ENCODE assay signal across 8 cellular contexts in the genomic region with DNA sequence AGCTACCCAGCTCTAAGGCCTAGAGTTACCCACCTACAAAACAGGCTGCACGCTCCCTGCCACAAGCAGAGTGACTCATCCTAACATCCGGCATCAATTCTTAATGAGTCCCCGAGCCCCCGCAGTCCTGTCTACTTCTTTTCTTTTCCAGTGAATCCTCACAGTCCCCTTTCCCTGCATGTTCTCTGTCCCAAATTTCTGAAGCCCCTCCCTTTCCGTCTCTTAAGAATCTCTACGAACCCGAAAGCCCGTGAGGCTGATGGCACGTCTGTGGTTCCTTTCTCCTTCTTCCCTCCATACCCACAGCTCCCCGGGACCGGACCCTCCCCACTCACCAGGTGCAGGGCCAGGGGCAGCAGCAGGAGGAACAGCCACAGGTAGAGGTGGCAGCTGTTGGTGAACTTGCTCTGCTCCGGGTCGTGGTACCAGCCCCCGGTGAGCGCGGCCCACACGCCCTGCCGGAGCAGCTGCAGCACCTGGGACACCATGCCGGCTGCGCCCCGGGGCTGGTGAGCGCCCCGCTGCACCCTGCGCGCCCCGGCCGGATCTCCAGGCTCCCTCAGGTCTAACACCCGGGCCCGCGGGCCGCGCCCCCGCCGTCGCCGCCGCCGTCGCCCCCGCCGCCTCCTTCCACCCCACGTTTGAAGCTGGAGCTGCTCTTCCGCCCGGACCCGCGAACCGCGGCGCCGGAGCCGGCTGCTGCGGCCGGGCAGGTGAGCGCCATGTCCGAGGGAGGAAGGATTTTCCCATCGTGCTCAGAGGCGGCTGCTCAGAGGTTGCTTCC.
DNase-seq lines count a peak whose midpoint lies in the region; ATAC-seq lines count a peak whose summit lies in the region.

A gene with protein sequence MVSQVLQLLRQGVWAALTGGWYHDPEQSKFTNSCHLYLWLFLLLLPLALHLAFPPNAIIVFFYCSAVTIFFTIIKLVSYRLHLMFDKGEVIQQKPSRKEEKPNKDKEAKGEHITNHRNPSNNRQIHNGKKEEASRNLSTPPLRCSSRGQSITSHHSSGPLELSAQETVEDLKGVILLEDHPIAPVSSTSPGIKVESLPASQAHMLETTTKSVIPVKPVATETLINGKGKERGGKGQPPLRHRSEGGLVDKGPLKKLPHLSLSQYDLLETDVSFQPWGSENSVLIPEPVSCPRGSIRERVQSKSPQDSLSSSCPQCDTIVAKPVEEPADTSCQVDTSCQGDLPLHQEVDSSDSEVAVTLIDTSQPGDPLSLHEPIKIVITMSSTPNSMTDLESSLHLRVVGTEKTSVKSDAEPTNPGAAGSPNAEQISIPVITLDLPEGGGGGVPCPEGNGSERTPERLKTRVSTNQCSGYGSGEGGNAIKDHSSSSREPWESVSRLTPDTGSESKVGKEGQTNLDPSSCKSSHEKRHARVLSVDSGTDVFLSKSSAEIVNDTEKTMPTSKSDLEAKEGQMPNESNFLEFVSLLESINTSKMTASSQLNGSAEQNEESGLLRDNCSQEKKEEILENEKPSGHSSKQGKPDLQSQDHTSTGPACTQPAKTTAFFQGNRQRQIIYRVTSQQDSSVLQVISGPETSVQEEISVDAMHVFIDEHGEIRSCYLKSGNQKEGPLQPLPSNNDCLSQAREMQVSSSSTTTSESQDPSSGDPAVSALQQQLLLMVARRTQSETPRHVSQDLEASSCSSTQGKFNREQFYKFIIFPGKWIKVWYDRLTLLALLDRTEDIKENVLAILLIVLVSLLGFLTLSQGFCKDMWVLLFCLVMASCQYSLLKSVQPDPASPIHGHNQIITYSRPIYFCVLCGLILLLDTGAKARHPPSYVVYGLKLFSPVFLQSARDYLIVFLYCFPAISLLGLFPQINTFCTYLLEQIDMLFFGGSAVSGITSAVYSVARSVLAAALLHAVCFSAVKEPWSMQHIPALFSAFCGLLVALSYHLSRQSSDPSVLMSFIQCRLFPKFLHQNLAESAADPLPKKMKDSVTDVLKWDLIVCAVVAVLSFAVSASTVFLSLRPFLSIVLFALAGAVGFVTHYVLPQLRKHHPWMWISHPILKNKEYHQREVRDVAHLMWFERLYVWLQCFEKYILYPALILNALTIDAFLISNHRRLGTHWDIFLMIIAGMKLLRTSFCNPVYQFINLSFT (N-terminal part only) (minus strand): TSS at position 735 of the 784 bp plus-strand sequence. CDS start 247 bp downstream, at position 488.

- H3K27me3 Mint-ChIP-seq in memory B cell = no peaks in the 10 kb centered on the region

- H3K36me3 Mint-ChIP-seq in memory B cell = no peaks in the 10 kb centered on the region

- H3K9me3 Mint-ChIP-seq in memory B cell = no peaks in the 10 kb centered on the region

- DNase-seq in ACHN = peak; percentile 77
- DNase-seq in NCI-H226 = peak; percentile 45
- peak; percentile 35 to 61 for DNase-seq in activated CD4-positive, alpha-beta T cell treated with anti-CD3 and anti-CD28 coated beads, Interleukin-2, amount 50 U/mL, for 24 hours (ENCODE audit: low read depth in 1 of 2, low spot score in 1 of 2)
- DNase-seq in ecto neural progenitor cell (ENCODE audit: low spot score) = peak; percentile 68
- peak; percentile 34 to 47 for DNase-seq in memory B cell (ENCODE audit: low spot score in 2 of 2)
- DNase-seq in stimulated activated CD8-positive, alpha-beta memory T cell treated with anti-CD3 and anti-CD28 coated beads, Interleukin-15, amount 100 ng/mL, for 1 hour (ENCODE audit: low read depth) = peak; percentile 32

- in situ Hi-C loops in ACHN (cut with HindIII; ENCODE audit: low pct_ligation_motif_present, low pct_unique_long_range_greater_than_20kb, low sequenced_read_pairs) = no loop called here

- H3K4me1 Mint-ChIP-seq in memory B cell = peaks cover 18% of the 10 kb centered on the region

- ATAC-seq in GM18870 (IDR thresholded peaks at IDR 0.05; ENCODE audit: unreplicated experiment) (peak; percentile 70), HG03103 (IDR thresholded peaks at IDR 0.05; ENCODE audit: low read depth, unreplicated experiment) (peak; percentile 92), memory B cell (ENCODE audit: low read depth) (peak; percentile 84)

- peak within 1 kb of the TSS; percentile 93 for H3K27ac Mint-ChIP-seq in memory B cell

- H3K4me3 Mint-ChIP-seq in memory B cell = peak within 1 kb of the TSS; percentile 99

Comparison
In these comparisons a context has a peak if more than half of its experiments do, and no peak if none do; other contexts are left out.
1. Peak in every context shown above with its lines: DNase-seq and ATAC-seq.